In genomic region chr7:93352881-93353280, GRCh38 we compare ENCODE assay signal across 34 cellular contexts.
"Had no signal": no experiment of that assay in that cellular context is flagged by ENCODE, and none has a peak within 500 bp of the region (broad histone marks: within the 10 kb centered on the region; RNA-seq: fewer than 3 reads in every experiment).

No MANE protein-coding gene starts in this region.

- DNase-seq: Karpas-422, Kasumi-1, MG63, MM.1S, MV-4-11, NCI-H1048, NCI-H1092, NCI-H1092 treated with DMSO at 0.1 percent for 48 hours, NCI-H1105, NCI-H1105 treated with DMSO at 0.1 percent for 48 hours, NCI-H1417, NCI-H1417 treated with DMSO at 0.1 percent for 48 hours, NCI-H1436, NCI-H1436 treated with DMSO at 0.1 percent for 48 hours, NCI-H146, NCI-H1694, NCI-H1694 treated with DMSO at 0.1 percent for 48 hours, NCI-H187, NCI-H187 treated with DMSO at 0.1 percent for 48 hours, NCI-H1930, NCI-H2029, NCI-H2029 treated with DMSO at 0.1 percent for 48 hours, NCI-H2081, NCI-H2081 treated with DMSO at 0.1 percent for 48 hours, NCI-H2107, NCI-H2171, NCI-H2171 treated with DMSO at 0.1 percent for 48 hours, NCI-H2227 treated with DMSO at 0.1 percent for 48 hours, NCI-H226, NCI-H345, NCI-H446, NCI-H446 treated with DMSO at 0.1 percent for 48 hours, NCI-H510A, NCI-H510A treated with DMSO at 0.1 percent for 48 hours had no signal

- H3K36me3 ChIP-seq: MG63 had no signal

- H3K9me3 ChIP-seq: MG63 had no signal

- H3K27me3 ChIP-seq: MG63 had no signal

- H3K4me3 ChIP-seq: MG63 had no signal
